Comparison of ENCODE assay signal across 8 cellular contexts in genomic region chr14:77043177-77043983, GRCh38. TPM values are rescaled to one million over a fixed set of nuclear protein-coding genes. Genes with fewer than 3 reads are reported as not detected.
A peak's percentile ranks its signal among the peaks of the same experiment; 100 is the strongest.
DNase-seq lines count a peak whose midpoint lies in the region; ATAC-seq and TF ChIP-seq lines count a peak whose summit lies in the region.

No MANE protein-coding gene starts in this region.

- H3K27ac Mint-ChIP-seq in activated CD8-positive, alpha-beta T cell treated with anti-CD3 and anti-CD28 coated beads for 36 hours = peak overlapping the region; percentile 67
- H3K27ac Mint-ChIP-seq in neural progenitor cell = peak overlapping the region; percentile 53

- H3K27ac ChIP-seq in esophagus squamous epithelium (peak overlapping the region; percentile 86 to 100 (median 98)), neural progenitor cell (no peak overlapping the region)

- intact Hi-C loops in activated CD8-positive, alpha-beta T cell treated with anti-CD3 and anti-CD28 coated beads for 36 hours (cut with micrococcal nuclease) = no loop called here
- intact Hi-C loops in esophagus squamous epithelium (cut with DNase I) = no loop called here

- CTCF ChIA-PET in BJ (lab: Yijun Ruan, JAX) = interaction anchor here (0.6 to 16.2 kb wide), 8 partner anchors 11 to 167 kb away, joined by 3 to 316 read pairs (median 8); partner anchors contain the start of gene IRF2BPL
- CTCF ChIA-PET in activated CD8-positive, alpha-beta T cell treated with anti-CD3 and anti-CD28 coated beads for 36 hours (lab: Charles Lee) = interaction anchor here (0.7 to 8.5 kb wide), 15 partner anchors 8 to 170 kb away, joined by 3 to 63 read pairs (median 5); partner anchors contain the start of gene IRF2BPL

- no peaks in the 10 kb centered on the region for H4K20me1 ChIP-seq in neural progenitor cell (ENCODE audit: low read depth)

- in situ Hi-C loops in KBM-7 (cut with MboI; ENCODE audit: low pct_unique_long_range_greater_than_20kb, low sequenced_read_pairs) = no loop called here

- H3K27me3 Mint-ChIP-seq in activated CD8-positive, alpha-beta T cell treated with anti-CD3 and anti-CD28 coated beads for 36 hours = no peaks in the 10 kb centered on the region
- H3K27me3 Mint-ChIP-seq in neural progenitor cell (ENCODE audit: insufficient read depth, low read depth) = peaks cover 8% of the 10 kb centered on the region

- H3K9me3 ChIP-seq in esophagus squamous epithelium (no peaks in the 10 kb centered on the region), neural progenitor cell (ENCODE audit: low read depth) (no peaks in the 10 kb centered on the region)

- no peak overlapping the region for H3K9ac ChIP-seq in neural progenitor cell

- TF ChIP-seq CTCF in BJ (IDR thresholded peaks at IDR 0.05; ENCODE audit: insufficient read depth, low read depth, low read length) (no peak), esophagus squamous epithelium (IDR thresholded peaks at IDR 0.05) (no peak), neural progenitor cell (IDR thresholded peaks at IDR 0.05) (no peak)
- no peak for TF ChIP-seq CTCF in activated CD8-positive, alpha-beta T cell treated with anti-CD3 and anti-CD28 coated beads for 36 hours (IDR thresholded peaks at IDR 0.05)

- POLR2A ChIA-PET in BJ (lab: Charles Lee) = interaction anchor here (0.5 to 0.6 kb wide), 2 partner anchors 14 to 270 kb away, joined by 3 to 4 read pairs; no protein-coding TSS in a partner anchor
- POLR2A ChIA-PET in activated CD8-positive, alpha-beta T cell treated with anti-CD3 and anti-CD28 coated beads for 36 hours (lab: Charles Lee) = interaction anchor here (0.8 to 4.7 kb wide), 7 partner anchors 10 to 124 kb away, joined by 3 to 36 read pairs (median 4); partner anchors contain the start of gene IRF2BPL

- ATAC-seq in activated CD8-positive, alpha-beta T cell treated with anti-CD3 and anti-CD28 coated beads for 36 hours = peak; percentile 44

- H3K4me1 Mint-ChIP-seq in activated CD8-positive, alpha-beta T cell treated with anti-CD3 and anti-CD28 coated beads for 36 hours (ENCODE audit: low read depth) = peaks cover 63% of the 10 kb centered on the region
- peaks cover 74% of the 10 kb centered on the region for H3K4me1 Mint-ChIP-seq in neural progenitor cell

- peaks cover 12% of the 10 kb centered on the region for H3F3A ChIP-seq in neural progenitor cell (ENCODE audit: low read depth)

- peaks cover 81 to 89% (median 82%) of the 10 kb centered on the region in 3 donors for H3K4me1 ChIP-seq in esophagus squamous epithelium
- H3K4me1 ChIP-seq in neural progenitor cell = peaks cover 49% of the 10 kb centered on the region

- WGBS in esophagus squamous epithelium, 2 donors = 29 to 31% methylated on average over 8 to 10 of the region's 10 CpGs

- no peak overlapping the region for H2AFZ ChIP-seq in neural progenitor cell (replicated peaks)

- H3K27me3 ChIP-seq in BJ (ENCODE audit: control insufficient read depth, insufficient read depth, low read length) (no peaks in the 10 kb centered on the region), esophagus squamous epithelium (no peaks in the 10 kb centered on the region), neural progenitor cell (peaks cover 15% of the 10 kb centered on the region)

- TF ChIP-seq POLR2A in esophagus squamous epithelium (IDR thresholded peaks at IDR 0.05) = no peak

- H3K4me2 ChIP-seq in neural progenitor cell = peak overlapping the region; percentile 5

- H3K79me2 ChIP-seq in neural progenitor cell (ENCODE audit: low read depth) = no peaks in the 10 kb centered on the region

- H3K9me3 Mint-ChIP-seq in activated CD8-positive, alpha-beta T cell treated with anti-CD3 and anti-CD28 coated beads for 36 hours = no peaks in the 10 kb centered on the region
- no peaks in the 10 kb centered on the region for H3K9me3 Mint-ChIP-seq in neural progenitor cell

- no peak overlapping the region for H3K4me3 ChIP-seq in BJ (ENCODE audit: low read depth, low read length)
- H3K4me3 ChIP-seq in esophagus squamous epithelium = peak overlapping the region in 1 of 4 donors; percentile 17
- no peak overlapping the region for H3K4me3 ChIP-seq in neural progenitor cell

- no peaks in the 10 kb centered on the region for H3K36me3 ChIP-seq in BJ (ENCODE audit: control insufficient read depth, insufficient read depth, low read length)
- no peaks in the 10 kb centered on the region for H3K36me3 ChIP-seq in esophagus squamous epithelium
- H3K36me3 ChIP-seq in neural progenitor cell = no peaks in the 10 kb centered on the region

- H3K36me3 Mint-ChIP-seq in activated CD8-positive, alpha-beta T cell treated with anti-CD3 and anti-CD28 coated beads for 36 hours (ENCODE audit: low read depth) = no peaks in the 10 kb centered on the region
- H3K36me3 Mint-ChIP-seq in neural progenitor cell = no peaks in the 10 kb centered on the region

- no peak overlapping the region for H3K4me3 Mint-ChIP-seq in activated CD8-positive, alpha-beta T cell treated with anti-CD3 and anti-CD28 coated beads for 36 hours
- H3K4me3 Mint-ChIP-seq in neural progenitor cell = peak overlapping the region; percentile 63

- DNase-seq in BJ (ENCODE audit: low read depth) = peak; percentile 90
- peak; percentile 86 for DNase-seq in KBM-7
- DNase-seq in activated CD8-positive, alpha-beta T cell treated with anti-CD3 and anti-CD28 coated beads for 36 hours = peak; percentile 85
- no peak for DNase-seq in esophagus squamous epithelium (lab: John Stamatoyannopoulos, UW)
- DNase-seq in neural progenitor cell (ENCODE audit: low spot score) = no peak
- DNase-seq in NCI-H82 treated with DMSO at 0.1 percent for 48 hours (lab: John Stamatoyannopoulos, UW; ENCODE audit: unreplicated experiment) = no peak
- no peak for DNase-seq in NCI-H2029 treated with DMSO at 0.1 percent for 48 hours (lab: John Stamatoyannopoulos, UW)
- DNase-seq in NCI-H2081 treated with DMSO at 0.1 percent for 48 hours (lab: John Stamatoyannopoulos, UW) = no peak

RNA-seq across cellular contexts. Expression of gene IRF2BPL, which starts 14.9 kb away (rescaled TPM):
- 11.3 and 17.6 TPM in 2 replicates for polyA plus RNA-seq in BJ (2011; rRNA removed)
- 11.8 and 15.8 TPM in 2 replicates for polyA minus RNA-seq in BJ (2011; rRNA and poly(A)+ RNA removed)
- total RNA-seq in activated CD8-positive, alpha-beta T cell treated with anti-CD3 and anti-CD28 coated beads for 36 hours = 10 to 100 TPM; 36.2 to 37.7 TPM
- total RNA-seq in esophagus squamous epithelium (10 to 100 TPM; 15.8 to 28.8 (median 24.0) TPM), neural progenitor cell (ENCODE audit: low replicate concordance) (4.8 and 14.9 TPM in 2 replicates)

RNA-seq across cellular contexts. Expression of gene CIPC, which starts 54.7 kb away (rescaled TPM):
- polyA plus RNA-seq in BJ (2011; rRNA removed) = 14.2 and 15.5 TPM in 2 replicates
- polyA minus RNA-seq in BJ (2011; rRNA and poly(A)+ RNA removed) = 13.6 and 15.9 TPM in 2 replicates
- 1 to 10 TPM; 8.8 to 9.6 TPM for total RNA-seq in activated CD8-positive, alpha-beta T cell treated with anti-CD3 and anti-CD28 coated beads for 36 hours
- total RNA-seq in esophagus squamous epithelium (10 to 100 TPM; 17.1 to 38.3 (median 32.6) TPM), neural progenitor cell (ENCODE audit: low replicate concordance) (22.5 and 24.3 TPM in 2 replicates)

Comparison
In these comparisons a context has a peak if more than half of its experiments do, and no peak if none do; other contexts are left out.
1. DNase-seq: peak in BJ (single experiment), KBM-7 (single experiment) and activated CD8-positive, alpha-beta T cell treated with anti-CD3 and anti-CD28 coated beads for 36 hours (single experiment); none in esophagus squamous epithelium (single experiment), neural progenitor cell (single experiment), NCI-H82 treated with DMSO at 0.1 percent for 48 hours (single experiment), NCI-H2029 treated with DMSO at 0.1 percent for 48 hours (single experiment) and NCI-H2081 treated with DMSO at 0.1 percent for 48 hours (single experiment).